In the genomic region with DNA sequence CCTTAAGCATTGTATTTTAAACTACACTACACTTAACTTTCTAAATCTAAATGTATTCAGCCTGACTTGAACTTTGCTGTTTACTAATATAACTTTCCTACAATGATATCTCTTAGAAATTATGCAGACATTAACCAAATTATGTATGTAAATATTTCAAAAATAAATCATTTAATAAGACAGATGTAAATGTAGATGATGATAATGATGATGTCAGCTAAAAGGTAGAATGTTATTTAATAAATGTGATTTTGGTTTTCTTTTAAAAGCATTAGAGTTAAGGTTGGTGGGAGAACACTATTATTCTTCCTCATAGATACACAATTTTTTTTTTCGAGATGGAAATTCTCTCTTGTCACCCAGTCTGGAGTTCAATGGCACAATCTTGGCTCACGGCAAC, we compare ENCODE assay signal across 19 cellular contexts. TPM values are rescaled to one million over a fixed set of nuclear protein-coding genes. Genes with fewer than 3 reads are reported as not detected.
A peak's percentile ranks its signal among the peaks of the same experiment; 100 is the strongest.
DNase-seq lines count a peak whose midpoint lies in the region; ATAC-seq, FAIRE-seq and TF ChIP-seq lines count a peak whose summit lies in the region.
"Had no signal": no experiment of that assay in that cellular context is flagged by ENCODE, and none has a peak within 500 bp of the region (broad histone marks: within the 10 kb centered on the region; RNA-seq: fewer than 3 reads in every experiment).

No MANE protein-coding gene starts in this region.

- WGBS in IMR-90 (ENCODE audit: extremely low coverage in 2 of 2, insufficient read length in 1 of 2), 2 experiments = no CpG with 5 or more reads among the region's 2 CpGs

- TF ChIP-seq CTCF in IMR-90 (conservative IDR thresholded peaks at IDR 0.05; ENCODE audit: low read depth, low read length) (no peak), kidney (IDR thresholded peaks at IDR 0.05; ENCODE audit: borderline replicate concordance, extremely low read depth, insufficient read depth) (no peak)

- no peak overlapping the region for H3K9ac ChIP-seq in IMR-90 (ENCODE audit: low read depth, low read length)
- H3K9ac ChIP-seq in kidney (ENCODE audit: low read length in 2 of 2) = no peak overlapping the region

- H3K4me1 ChIP-seq in IMR-90 (ENCODE audit: control insufficient read depth, insufficient read depth, low read length) (no peaks in the 10 kb centered on the region), kidney (ENCODE audit: control insufficient read depth in 1 of 2, insufficient read depth in 1 of 2, low read depth in 1 of 2, low read length in 2 of 2) (no peaks in the 10 kb centered on the region)
- H3K4me1 ChIP-seq: A549, Caco-2 had no signal

- DNase-seq in IMR-90 = no peak
- no peak for DNase-seq in kidney
- no peak for DNase-seq in stimulated activated CD4-positive, alpha-beta T cell treated with anti-CD3 and anti-CD28 coated beads, Interleukin-15, amount 100 ng/mL, for 24 hours
- DNase-seq: AML-193; Caco-2; CD4-positive, alpha-beta T cell; GDM1; H7; HFFc6; KG1 had no signal

- no peak overlapping the region for H2BK120ac ChIP-seq in IMR-90 (ENCODE audit: low read depth, low read length)

- H2AK5ac ChIP-seq in IMR-90 (ENCODE audit: low read depth, low read length) = no peak overlapping the region

- H2BK5ac ChIP-seq in IMR-90 (ENCODE audit: low read depth, low read length, poor library complexity, severe bottlenecking) = no peak overlapping the region

- FAIRE-seq in kidney (lab: Jason Lieb, UNC) = peak; percentile 50
- FAIRE-seq: A549, D721Med, GM12892, GM18507, HTR-8/SVneo had no signal

- H3K14ac ChIP-seq in IMR-90 (replicated peaks; ENCODE audit: low read depth, low read length) = no peak overlapping the region

- no peak overlapping the region for H2BK15ac ChIP-seq in IMR-90 (ENCODE audit: low read depth, low read length)

- dilution Hi-C loops in IMR-90 (cut with HindIII; ENCODE audit: low sequenced_read_pairs, unreplicated experiment) = no loop called here

- no peak for ATAC-seq in IMR-90 (ENCODE audit: low read depth)
- ATAC-seq: A549, GM23338, HCT116 had no signal

- H2AK9ac ChIP-seq in IMR-90 (replicated peaks; ENCODE audit: low read depth, low read length, poor library complexity) = no peak overlapping the region

- no peak overlapping the region for H2BK20ac ChIP-seq in IMR-90 (ENCODE audit: low read depth, low read length)

- H4K8ac ChIP-seq in IMR-90 (ENCODE audit: low read depth in 2 of 2, low read length in 2 of 2) = no peak overlapping the region

- POLR2A ChIA-PET in IMR-90 (lab: Charles Lee; ENCODE audit: unreplicated experiment) = no interaction called here

- in situ Hi-C loops in IMR-90 (cut with MboI; ENCODE audit: low sequenced_read_pairs) = no loop called here

- no peak for TF ChIP-seq RAD21 in IMR-90 (IDR thresholded peaks at IDR 0.05; ENCODE audit: low read length)

- no peak overlapping the region for H3K27ac ChIP-seq in IMR-90 (ENCODE audit: insufficient read depth, low read length)
- H3K27ac ChIP-seq in kidney (ENCODE audit: low read depth in 2 of 2, low read length in 2 of 2) = no peak overlapping the region
- H3K27ac ChIP-seq: A549, C4-2B had no signal

- H3K9me3 ChIP-seq in IMR-90 (ENCODE audit: control insufficient read depth, insufficient read depth, low read length) (no peaks in the 10 kb centered on the region; the same call in 1 of the 2 replicates), kidney (ENCODE audit: control insufficient read depth in 1 of 2, low read length in 2 of 2) (no peaks in the 10 kb centered on the region)
- H3K9me3 ChIP-seq: A549, Caco-2 had no signal

- no TSS peak for BruUV-seq in IMR-90 (replicated peaks; lab: Mats Ljungman, UMichigan)

- no peaks in the 10 kb centered on the region for H3K27me3 ChIP-seq in IMR-90 (ENCODE audit: control insufficient read depth, insufficient read depth, low read length)

- TF ChIP-seq POLR2A in IMR-90 (IDR thresholded peaks at IDR 0.05; ENCODE audit: low read depth, low read length) = no peak

- H3K36me3 ChIP-seq in IMR-90 (ENCODE audit: control insufficient read depth, insufficient read depth, low read length) (no peaks in the 10 kb centered on the region), kidney (ENCODE audit: control insufficient read depth in 1 of 2, insufficient read depth in 2 of 2, low read length in 2 of 2) (no peaks in the 10 kb centered on the region)

- H4K5ac ChIP-seq in IMR-90 (ENCODE audit: low read depth, low read length) = no peak overlapping the region

- CTCF ChIA-PET in IMR-90 (lab: Yijun Ruan, JAX) = no interaction called here

- no peak overlapping the region for H4K91ac ChIP-seq in IMR-90 (ENCODE audit: insufficient read depth, low read depth, low read length)

- no peak overlapping the region for H3K4me2 ChIP-seq in IMR-90 (ENCODE audit: low read depth, low read length)
- H3K4me2 ChIP-seq: A549, GM23338 had no signal

- H3K18ac ChIP-seq in IMR-90 (ENCODE audit: low read depth, low read length) = no peak overlapping the region

- H3K4me3 ChIP-seq in IMR-90 (ENCODE audit: insufficient read depth, low read depth, low read length) = no peak overlapping the region
- H3K4me3 ChIP-seq in kidney (ENCODE audit: low read length in 2 of 2) = no peak overlapping the region
- H3K4me3 ChIP-seq: A549, GM23338 had no signal

- intact Hi-C loops in IMR-90 (cut with micrococcal nuclease) = no loop called here
- intact Hi-C loops in kidney (cut with DNase I) = no loop called here

- no peaks in the 10 kb centered on the region for H4K20me1 ChIP-seq in IMR-90 (ENCODE audit: insufficient read depth, low read length)

- H3K9me1 ChIP-seq in IMR-90 (ENCODE audit: insufficient read depth, low read length) = no peaks in the 10 kb centered on the region

- H3K4ac ChIP-seq in IMR-90 (ENCODE audit: low read depth, low read length) = no peak overlapping the region

- peaks cover 0 to 4% of the 10 kb centered on the region in 2 experiments; a peak in 1 of 4 replicates for H3K79me1 ChIP-seq in IMR-90 (ENCODE audit: low read depth in 1 of 2, low read length in 2 of 2)

- no peak overlapping the region for H3K23ac ChIP-seq in IMR-90 (ENCODE audit: low read depth, low read length)

- no peak overlapping the region for H3K56ac ChIP-seq in IMR-90 (ENCODE audit: extremely low read depth, insufficient read depth, low read length)

- no peak overlapping the region for H2AFZ ChIP-seq in IMR-90 (replicated peaks; ENCODE audit: low read length, poor library complexity)
- H2AFZ ChIP-seq: GM23338 had no signal

TF ChIP-seq in IMR-90, 13 proteins besides CTCF, POLR2A, EP300 and RAD21:
- TF ChIP-seq MAFK (IDR thresholded peaks at IDR 0.05; ENCODE audit: low read depth, low read length) (peak; percentile 81), SMC3 (IDR thresholded peaks at IDR 0.05; ENCODE audit: low read depth, low read length) (no peak), RCOR1 (IDR thresholded peaks at IDR 0.05; ENCODE audit: insufficient replicate concordance, low read length) (no peak)

RNA-seq across cellular contexts. Expression of a gene that starts 10.1 kb away (rescaled TPM):
- total RNA-seq in IMR-90 (2012; rRNA removed) = 0.90 and 1.9 TPM in 2 replicates
- polyA plus RNA-seq in IMR-90 (2012; rRNA removed) = not detected in 2 replicates
- not detected in 2 replicates for polyA plus RNA-seq in IMR-90 (2012; cell fraction: cytosol; rRNA removed)
- 0.29 TPM in 1 of 2 replicates, not detected in the other for polyA plus RNA-seq in IMR-90 (2012; cell fraction: nucleus; rRNA removed; ENCODE audit: low replicate concordance)
- 0.85 TPM for total RNA-seq in kidney
- not detected for polyA plus RNA-seq in kidney (ENCODE audit: insufficient read depth, low read depth, low replicate concordance)
- total RNA-seq: Caco-2, H7, HFFc6 had no signal
- polyA plus RNA-seq: A549, BJ, GM23338 had no signal

RNA-seq across cellular contexts. Expression of a gene that starts 19.9 kb away (rescaled TPM):
- total RNA-seq in IMR-90 (2012; rRNA removed) (3.3 and 4.7 TPM in 2 replicates), kidney (1.6 TPM)
- polyA plus RNA-seq in IMR-90 (2012; rRNA removed) (0.09 TPM in 1 of 2 replicates, not detected in the other), kidney (ENCODE audit: insufficient read depth, low read depth, low replicate concordance) (not detected)
- polyA plus RNA-seq in IMR-90 (2012; cell fraction: cytosol; rRNA removed) = not detected in 2 replicates
- polyA plus RNA-seq in IMR-90 (2012; cell fraction: nucleus; rRNA removed; ENCODE audit: low replicate concordance) = 0.08 and 0.56 TPM in 2 replicates

RNA-seq across cellular contexts. Expression of a gene that starts 50.8 kb away (rescaled TPM):
- total RNA-seq in IMR-90 (2012; rRNA removed) (4.3 and 8.6 TPM in 2 replicates), kidney (5.9 TPM)
- polyA plus RNA-seq in IMR-90 (2012; rRNA removed) (0.10 and 0.24 TPM in 2 replicates), kidney (ENCODE audit: insufficient read depth, low read depth, low replicate concordance) (not detected)
- not detected in 2 replicates for polyA plus RNA-seq in IMR-90 (2012; cell fraction: cytosol; rRNA removed)
- polyA plus RNA-seq in IMR-90 (2012; cell fraction: nucleus; rRNA removed; ENCODE audit: low replicate concordance) = 0.07 and 1.5 TPM in 2 replicates
- polyA plus RNA-seq: GM23338 had no signal

RNA-seq across cellular contexts. Expression of a gene that starts 52.5 kb away (rescaled TPM):
- total RNA-seq in IMR-90 (2012; rRNA removed) = 5.0 and 7.2 TPM in 2 replicates
- polyA plus RNA-seq in IMR-90 (2012; rRNA removed) = 0.03 TPM in 1 of 2 replicates, not detected in the other
- not detected in 2 replicates for polyA plus RNA-seq in IMR-90 (2012; cell fraction: cytosol; rRNA removed)
- 0.34 TPM in 1 of 2 replicates, not detected in the other for polyA plus RNA-seq in IMR-90 (2012; cell fraction: nucleus; rRNA removed; ENCODE audit: low replicate concordance)
- total RNA-seq in kidney = 4.0 TPM
- polyA plus RNA-seq in kidney (ENCODE audit: insufficient read depth, low read depth, low replicate concordance) = not detected

RNA-seq across cellular contexts. Expression of a gene that starts 59.6 kb away (rescaled TPM):
- total RNA-seq in IMR-90 (2012; rRNA removed) (5.0 and 8.1 TPM in 2 replicates), kidney (4.6 TPM)
- polyA plus RNA-seq in IMR-90 (2012; rRNA removed) (0.24 and 0.29 TPM in 2 replicates), kidney (ENCODE audit: insufficient read depth, low read depth, low replicate concordance) (not detected)
- polyA plus RNA-seq in IMR-90 (2012; cell fraction: cytosol; rRNA removed) = not detected in 2 replicates
- 0.24 and 2.3 TPM in 2 replicates for polyA plus RNA-seq in IMR-90 (2012; cell fraction: nucleus; rRNA removed; ENCODE audit: low replicate concordance)
